ENCODE assay signal across 2 cellular contexts in the genomic region with DNA sequence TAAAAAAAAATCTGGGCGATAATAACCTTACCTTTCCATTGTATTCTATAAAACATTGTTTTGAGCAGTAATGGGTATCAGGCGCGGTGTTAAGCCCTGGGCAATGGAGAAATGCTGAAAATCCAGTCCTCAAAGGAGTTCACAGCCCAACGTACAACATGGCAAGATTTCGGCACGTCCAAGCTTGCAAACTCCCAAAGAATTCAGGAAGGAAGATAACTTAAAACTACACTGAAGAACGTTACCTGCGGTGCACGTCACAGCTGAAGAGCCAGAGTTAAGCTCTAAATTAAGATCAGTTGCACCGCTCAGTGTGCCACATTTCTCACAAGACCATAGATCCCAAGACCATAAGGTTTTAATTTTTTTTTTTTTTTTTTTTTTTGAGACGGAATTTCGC.
TF ChIP-seq lines count a peak whose summit lies in the region.

No MANE protein-coding gene starts in this region.

TF ChIP-seq in IMR-90, 13 proteins besides CTCF, POLR2A, EP300 and RAD21:
- TF ChIP-seq FOS (IDR thresholded peaks at IDR 0.05; ENCODE audit: low read depth, low read length), result no peak

TF ChIP-seq in H1, 55 proteins besides CTCF, POLR2A, EP300 and RAD21:
- TF ChIP-seq TCF12 (IDR thresholded peaks at IDR 0.05; ENCODE audit: low read depth, low read length) (no peak), SAP30 (IDR thresholded peaks at IDR 0.05; ENCODE audit: insufficient read depth, insufficient replicate concordance, low read length) (no peak), SIN3A (conservative IDR thresholded peaks at IDR 0.05 in 1 of 2, IDR thresholded peaks at IDR 0.05 in 1 of 2; ENCODE audit: low read depth in 1 of 2, low read length in 2 of 2) (no peak), TAF1 (IDR thresholded peaks at IDR 0.05; ENCODE audit: low read depth, low read length) (no peak), CEBPB (IDR thresholded peaks at IDR 0.05; ENCODE audit: low read depth, low read length) (no peak), CHD2 (IDR thresholded peaks at IDR 0.05; ENCODE audit: low read length) (no peak), CBX8 (IDR thresholded peaks at IDR 0.05; ENCODE audit: borderline replicate concordance, low read depth, low read length) (no peak), SIRT6 (IDR thresholded peaks at IDR 0.05; ENCODE audit: low read length) (no peak), ASH2L (IDR thresholded peaks at IDR 0.05; ENCODE audit: low read length) (no peak), RNF2 (IDR thresholded peaks at IDR 0.05; ENCODE audit: borderline replicate concordance, low read depth, low read length, missing control alignments, poor library complexity, severe bottlenecking) (no peak), SIX5 (IDR thresholded peaks at IDR 0.05; ENCODE audit: low read depth, low read length) (no peak), NANOG (IDR thresholded peaks at IDR 0.05; ENCODE audit: insufficient read depth, low read depth, low read length, poor library complexity, severe bottlenecking) (no peak), CHD7 (IDR thresholded peaks at IDR 0.05; ENCODE audit: insufficient replicate concordance, low read length) (no peak)
